In genomic region chr4:88115587-88115986, GRCh38 we compare ENCODE assay signal across 23 cellular contexts.
"Had no signal": no experiment of that assay in that cellular context is flagged by ENCODE, and none has a peak within 500 bp of the region (broad histone marks: within the 10 kb centered on the region; RNA-seq: fewer than 3 reads in every experiment).

No MANE protein-coding gene starts in this region.

- H3K9me3 ChIP-seq: gastrocnemius medialis had no signal

- ATAC-seq: esophagus mucosa, gastrocnemius medialis, heart right ventricle, left cardiac atrium, left lung, left ventricle myocardium superior, lower lobe of right lung, mucosa of descending colon had no signal

- H3K4me3 Mint-ChIP-seq: dendritic cell treated with granulocyte-macrophage colony-stimulating factor and Interleukin-4, amounts not matched to agents 40 ng/mL and 50 ng/mL, for 4 days; mesothelial cell of epicardium had no signal

- H3K27me3 Mint-ChIP-seq: dendritic cell treated with granulocyte-macrophage colony-stimulating factor and Interleukin-4, amounts not matched to agents 40 ng/mL and 50 ng/mL, for 4 days had no signal

- DNase-seq: colonic mucosa; cortex of kidney; effector CD4-positive, alpha-beta T cell; effector memory CD4-positive, alpha-beta T cell; erythroblast; esophagus squamous epithelium; foreskin fibroblast; foreskin melanocyte; gastrocnemius medialis; glutamatergic neuron; head of caudate nucleus; heart right ventricle; hippocampal formation; left cardiac atrium; left lung; left ventricle myocardium superior; lower lobe of right lung; mesenchymal stem cell; mucosa of descending colon had no signal

- H3K4me3 ChIP-seq: colonic mucosa, esophagus squamous epithelium, gastrocnemius medialis, heart right ventricle, left lung, lower lobe of right lung, mucosa of descending colon had no signal

- H3K27ac ChIP-seq: colonic mucosa, epithelial cell of prostate, esophagus squamous epithelium, gastrocnemius medialis, heart right ventricle, left lung, lower lobe of right lung had no signal

- H3K36me3 ChIP-seq: colonic mucosa, gastrocnemius medialis, lower lobe of right lung had no signal

- H3K27ac Mint-ChIP-seq: dendritic cell treated with granulocyte-macrophage colony-stimulating factor and Interleukin-4, amounts not matched to agents 40 ng/mL and 50 ng/mL, for 4 days; mesothelial cell of epicardium had no signal

- H3K27me3 ChIP-seq: colonic mucosa, esophagus squamous epithelium, gastrocnemius medialis, heart right ventricle, left lung had no signal

- H3K4me1 ChIP-seq: colonic mucosa, gastrocnemius medialis, left lung, lower lobe of right lung had no signal
